Comparison of ENCODE assay signal across 34 cellular contexts in genomic region chr4:121702136-121702535, GRCh38. TPM values are rescaled to one million over a fixed set of nuclear protein-coding genes. Genes with fewer than 3 reads are reported as not detected.
A peak's percentile ranks its signal among the peaks of the same experiment; 100 is the strongest.
DNase-seq lines count a peak whose midpoint lies in the region; ATAC-seq, FAIRE-seq and TF ChIP-seq lines count a peak whose summit lies in the region.
"Had no signal": no experiment of that assay in that cellular context is flagged by ENCODE, and none has a peak within 500 bp of the region (broad histone marks: within the 10 kb centered on the region; RNA-seq: fewer than 3 reads in every experiment).

No MANE protein-coding gene starts in this region.

- no peak for DNase-seq in HepG2 (ENCODE audit: low spot score)
- DNase-seq in right lobe of liver, result no peak
- DNase-seq in GM12891 (ENCODE audit: insufficient read length, low spot score), result no peak
- DNase-seq in bronchial epithelial cell (ENCODE audit: low read depth), result no peak
- DNase-seq in sciatic nerve (ENCODE audit: low spot score), result no peak
- no peak for DNase-seq in CD8-positive, alpha-beta T cell
- DNase-seq: 8988T; ACHN; AML-193; BE2C; C1 segment of cervical spinal cord; Caco-2; Calu3; CD4-positive, alpha-beta memory T cell; CD4-positive, alpha-beta T cell; CD4-positive, CD25-positive, alpha-beta regulatory T cell; CD8-positive, alpha-beta memory T cell; COR-L47; DMS 273 treated with DMSO at 0.1 percent for 48 hours; DMS153; DMS53; DMS79; DMS79 treated with DMSO at 0.1 percent for 48 hours; DND-41; EL had no signal

- peaks cover 0 to 20% of the 10 kb centered on the region in 2 experiments; a peak in 4 of 5 replicates for H3K27me3 ChIP-seq in HepG2 (ENCODE audit: control insufficient read depth in 1 of 2, insufficient read depth in 2 of 2, low read length in 2 of 2)
- no peaks in the 10 kb centered on the region for H3K27me3 ChIP-seq in right lobe of liver
- H3K27me3 ChIP-seq in bronchial epithelial cell (ENCODE audit: control insufficient read depth, insufficient read depth, low read length), result no peaks in the 10 kb centered on the region
- no peaks in the 10 kb centered on the region for H3K27me3 ChIP-seq in CD8-positive, alpha-beta T cell (ENCODE audit: insufficient read depth, low read length)
- H3K27me3 ChIP-seq: BE2C; BLaER1; BLaER1 treated with 17β-estradiol and CSF1 and Interleukin-3, amounts not matched to agents 10 nM and 100 nM had no signal

- no peak overlapping the region for H3K9ac ChIP-seq in HepG2 (ENCODE audit: insufficient read depth, low read depth, low read length)
- H3K9ac ChIP-seq: BLaER1; BLaER1 treated with 17β-estradiol and CSF1 and Interleukin-3, amounts not matched to agents 10 nM and 100 nM had no signal

- no peaks in the 10 kb centered on the region for H3K9me3 Mint-ChIP-seq in CD8-positive, alpha-beta T cell
- H3K9me3 Mint-ChIP-seq: CD4-positive, alpha-beta memory T cell; CD4-positive, alpha-beta T cell; CD8-positive, alpha-beta memory T cell had no signal

- TF ChIP-seq CTCF in HepG2 (CRISPR knock-in tag; IDR thresholded peaks at IDR 0.05), result no peak
- TF ChIP-seq CTCF in right lobe of liver (IDR thresholded peaks at IDR 0.05), result no peak
- no peak for TF ChIP-seq CTCF in bronchial epithelial cell (IDR thresholded peaks at IDR 0.05; ENCODE audit: insufficient read depth, low read length, severe bottlenecking)
- TF ChIP-seq CTCF in CD8-positive, alpha-beta T cell (IDR thresholded peaks at IDR 0.05), result no peak

- H3K4me3 ChIP-seq in HepG2 (replicated peaks in 1 of 3; ENCODE audit: insufficient read depth in 1 of 3, low read depth in 2 of 3, low read length in 3 of 3) (no peak overlapping the region), right lobe of liver (no peak overlapping the region), bronchial epithelial cell (ENCODE audit: low read depth, low read length) (no peak overlapping the region)
- H3K4me3 ChIP-seq in CD8-positive, alpha-beta T cell (ENCODE audit: low read depth, low read length), result no peak overlapping the region
- H3K4me3 ChIP-seq: A549; BLaER1; BLaER1 treated with 17β-estradiol and CSF1 and Interleukin-3, amounts not matched to agents 10 nM and 100 nM had no signal

- CTCF ChIA-PET in HepG2 (lab: Yijun Ruan, JAX; ENCODE audit: low intra/inter-chr PET ratio, low total read pairs), result no interaction called here
- CTCF ChIA-PET in CD8-positive, alpha-beta T cell (lab: Charles Lee), result no interaction called here

- H3K4me1 Mint-ChIP-seq in CD8-positive, alpha-beta T cell (ENCODE audit: low read depth), result peaks cover 19% of the 10 kb centered on the region

- TF ChIP-seq EP300 in HepG2 (IDR thresholded peaks at IDR 0.05; ENCODE audit: low read depth in 2 of 2, low read length in 2 of 2) (no peak), HepG2 (CRISPR knock-in tag; IDR thresholded peaks at IDR 0.05; ENCODE audit: borderline replicate concordance) (no peak)

- peaks cover 3% of the 10 kb centered on the region for H3K36me3 Mint-ChIP-seq in CD8-positive, alpha-beta T cell
- H3K36me3 Mint-ChIP-seq: CD14-positive monocyte; CD4-positive, CD25-positive, alpha-beta regulatory T cell had no signal

- no peak for TF ChIP-seq RAD21 in HepG2 (CRISPR knock-in tag; IDR thresholded peaks at IDR 0.05)

- H3K4me2 ChIP-seq in HepG2 (ENCODE audit: low read depth, low read length), result no peak overlapping the region
- H3K4me2 ChIP-seq: A549; BLaER1; BLaER1 treated with 17β-estradiol and CSF1 and Interleukin-3, amounts not matched to agents 10 nM and 100 nM had no signal

- in situ Hi-C loops in HepG2 (cut with HindIII; ENCODE audit: extremely low pct_ligation_motif_present, low pct_unique_long_range_greater_than_20kb), result no loop called here

- POLR2A ChIA-PET in HepG2 (lab: Yijun Ruan, JAX), result no interaction called here
- POLR2A ChIA-PET in CD8-positive, alpha-beta T cell (lab: Charles Lee), result no interaction called here

- H4K20me1 ChIP-seq in HepG2 (ENCODE audit: insufficient read depth, low read length), result no peaks in the 10 kb centered on the region
- H4K20me1 ChIP-seq: BLaER1; BLaER1 treated with 17β-estradiol and CSF1 and Interleukin-3, amounts not matched to agents 10 nM and 100 nM had no signal

- no peak overlapping the region for H3K27ac Mint-ChIP-seq in CD8-positive, alpha-beta T cell
- H3K27ac Mint-ChIP-seq: B cell; CD4-positive, alpha-beta memory T cell; CD4-positive, alpha-beta T cell; CD4-positive, CD25-positive, alpha-beta regulatory T cell had no signal

- intact Hi-C loops in HepG2 (cut with micrococcal nuclease; ENCODE audit: unreplicated experiment), result no loop called here
- intact Hi-C loops in right lobe of liver (cut with DNase I), result no loop called here
- intact Hi-C loops in sciatic nerve (cut with DNase I), result no loop called here
- intact Hi-C loops in CD8-positive, alpha-beta T cell (cut with DNase I, micrococcal nuclease), result no loop called here

- H3K4me1 ChIP-seq in HepG2 (ENCODE audit: insufficient read depth, low read length) (peaks cover 16% of the 10 kb centered on the region), right lobe of liver (peaks cover 0 to 6% (median 0%) of the 10 kb centered on the region in 4 donors)
- peaks cover 8% of the 10 kb centered on the region for H3K4me1 ChIP-seq in CD8-positive, alpha-beta T cell (ENCODE audit: insufficient read depth, low read length)
- H3K4me1 ChIP-seq: BE2C, Caco-2 had no signal

- ATAC-seq in HepG2 (no peak), right lobe of liver (no peak), sciatic nerve (no peak)
- no peak for ATAC-seq in CD8-positive, alpha-beta T cell
- ATAC-seq: A549 had no signal

- no peak overlapping the region for H3K4me3 Mint-ChIP-seq in CD8-positive, alpha-beta T cell
- H3K4me3 Mint-ChIP-seq: B cell; CD4-positive, alpha-beta memory T cell; CD4-positive, alpha-beta T cell; CD4-positive, CD25-positive, alpha-beta regulatory T cell; CD8-positive, alpha-beta memory T cell had no signal

- BruUV-seq in HepG2 (replicated peaks; lab: Mats Ljungman, UMichigan), result no TSS peak

- no peaks in the 10 kb centered on the region for H3K79me2 ChIP-seq in HepG2 (ENCODE audit: insufficient read depth, low read length)

- 47% methylated on average over 4 of the region's 4 CpGs for WGBS in HepG2 (ENCODE audit: low lambda C conversion rate)
- 68% methylated on average over 3 of the region's 4 CpGs for WGBS in right lobe of liver (ENCODE audit: insufficient coverage, low coverage, low lambda C conversion rate, missing lambda C conversion rate)

- no peaks in the 10 kb centered on the region for H3K36me3 ChIP-seq in HepG2 (replicated peaks in 1 of 2; ENCODE audit: control insufficient read depth in 1 of 2, insufficient read depth in 2 of 2, low read length in 2 of 2)
- H3K36me3 ChIP-seq in right lobe of liver, result no peaks in the 10 kb centered on the region
- no peaks in the 10 kb centered on the region for H3K36me3 ChIP-seq in bronchial epithelial cell (ENCODE audit: control insufficient read depth, insufficient read depth, low read length)
- no peaks in the 10 kb centered on the region for H3K36me3 ChIP-seq in CD8-positive, alpha-beta T cell (ENCODE audit: insufficient read depth, low read length)
- H3K36me3 ChIP-seq: BE2C; BLaER1; BLaER1 treated with 17β-estradiol and CSF1 and Interleukin-3, amounts not matched to agents 10 nM and 100 nM had no signal

- H2AFZ ChIP-seq in HepG2 (ENCODE audit: low read length), result no peak overlapping the region

- peaks cover 11% of the 10 kb centered on the region for H3K27me3 Mint-ChIP-seq in CD8-positive, alpha-beta T cell (ENCODE audit: low read depth)

- no peaks in the 10 kb centered on the region; the same call in 1 of the 2 replicates for H3K9me3 ChIP-seq in HepG2 (ENCODE audit: low read length)
- H3K9me3 ChIP-seq in right lobe of liver, result no peaks in the 10 kb centered on the region
- no peaks in the 10 kb centered on the region for H3K9me3 ChIP-seq in CD8-positive, alpha-beta T cell (ENCODE audit: low read length)
- H3K9me3 ChIP-seq: A549, BE2C, BLaER1, Caco-2 had no signal

- H3K27ac ChIP-seq in HepG2 (ENCODE audit: extremely low read length, insufficient read depth, low read length), result no peak overlapping the region
- no peak overlapping the region for H3K27ac ChIP-seq in right lobe of liver
- H3K27ac ChIP-seq in CD8-positive, alpha-beta T cell (ENCODE audit: low read depth, low read length), result no peak overlapping the region
- H3K27ac ChIP-seq: 22Rv1; A549; BLaER1; BLaER1 treated with 17β-estradiol and CSF1 and Interleukin-3, amounts not matched to agents 10 nM and 100 nM; C4-2B had no signal

- no peak for TF ChIP-seq POLR2A in HepG2 (IDR thresholded peaks at IDR 0.05; ENCODE audit: insufficient read depth in 1 of 2, low read depth in 2 of 2, low read length in 2 of 2)
- TF ChIP-seq POLR2A in right lobe of liver (IDR thresholded peaks at IDR 0.05), result no peak
- TF ChIP-seq POLR2A in GM12891 (IDR thresholded peaks at IDR 0.05; ENCODE audit: low read depth, low read length), result no peak

- FAIRE-seq in HepG2 (lab: Jason Lieb, UNC) (no peak), GM12891 (lab: Jason Lieb, UNC) (peak; percentile 35), bronchial epithelial cell (lab: Jason Lieb, UNC) (peak; percentile 58)
- FAIRE-seq: A204.1, A549, D721Med had no signal

RNA-seq across cellular contexts. Expression of gene ANXA5, which starts 5.4 kb away (rescaled TPM):
- total RNA-seq in HepG2 (2016; rRNA removed; fragmentation: Illumina TruSeq; extraction: Trizol) (342 and 477 TPM in 2 replicates), right lobe of liver (100 to 1,000 TPM in 3 of 6 experiments, 10 to 100 TPM in 3; 52.2 to 216 (median 97.8) TPM), bronchial epithelial cell (206 and 251 TPM in 2 replicates), sciatic nerve (280 TPM)
- 45.6 and 47.1 TPM in 2 replicates for total RNA-seq in HepG2 (2016; cell fraction: cytosol; rRNA removed; fragmentation: Illumina TruSeq; extraction: Trizol; ENCODE audit: low read depth)
- 351 and 486 TPM in 2 replicates for total RNA-seq in HepG2 (2016; cell fraction: insoluble cytoplasmic fraction; rRNA removed; fragmentation: Illumina TruSeq; extraction: Trizol)
- 81.7 and 82.9 TPM in 2 replicates for total RNA-seq in HepG2 (2016; cell fraction: membrane; rRNA removed; fragmentation: Illumina TruSeq; extraction: Trizol)
- total RNA-seq in HepG2 (2016; cell fraction: nucleus; rRNA removed; fragmentation: Illumina TruSeq; extraction: Trizol), result 182 and 183 TPM in 2 replicates
- 175 and 209 TPM in 2 replicates for polyA plus RNA-seq in HepG2 (2011; rRNA removed)
- polyA plus RNA-seq in HepG2 (2011; cell fraction: cytosol; rRNA removed), result 161 and 205 TPM in 2 replicates
- polyA plus RNA-seq in HepG2 (2011; cell fraction: nucleus; rRNA removed), result 114 and 117 TPM in 2 replicates
- 231 and 245 TPM in 2 replicates for polyA plus RNA-seq in HepG2 (2012)
- 37.2 and 41.9 TPM in 2 replicates for polyA plus RNA-seq in HepG2 (2016; cell fraction: cytosol; fragmentation: Illumina TruSeq; extraction: Trizol; ENCODE audit: low read depth)
- polyA plus RNA-seq in HepG2 (2016; cell fraction: insoluble cytoplasmic fraction; fragmentation: Illumina TruSeq; extraction: Trizol; ENCODE audit: low read depth), result 523 and 561 TPM in 2 replicates
- 66.0 and 66.3 TPM in 2 replicates for polyA plus RNA-seq in HepG2 (2016; cell fraction: membrane; fragmentation: Illumina TruSeq; extraction: Trizol; ENCODE audit: low read depth)
- polyA plus RNA-seq in HepG2 (2016; cell fraction: nucleus; fragmentation: Illumina TruSeq; extraction: Trizol; ENCODE audit: insufficient read depth, low read depth), result 239 and 250 TPM in 2 replicates
- 105 and 156 TPM in 2 replicates for polyA minus RNA-seq in HepG2 (2011; rRNA and poly(A)+ RNA removed; ENCODE audit: low replicate concordance)
- 270 and 336 TPM in 2 replicates for polyA minus RNA-seq in HepG2 (2011; cell fraction: cytosol; rRNA and poly(A)+ RNA removed)
- polyA minus RNA-seq in HepG2 (2011; cell fraction: nucleus; rRNA and poly(A)+ RNA removed), result 156 and 160 TPM in 2 replicates
- polyA plus RNA-seq in GM12891 (2012; ENCODE audit: low read depth, missing spikeins), result 46.3 TPM
- total RNA-seq in CD8-positive, alpha-beta T cell, result 10 to 100 TPM; 26.8 to 28.2 TPM
